In genomic region chr3:144034715-144035114, GRCh38 we compare ENCODE assay signal across 21 cellular contexts.
"Had no signal": no experiment of that assay in that cellular context is flagged by ENCODE, and none has a peak within 500 bp of the region (broad histone marks: within the 10 kb centered on the region; RNA-seq: fewer than 3 reads in every experiment).

No MANE protein-coding gene starts in this region.

- DNase-seq: Karpas-422; KG1; MG63; NCI-H1092; NCI-H1105 treated with DMSO at 0.1 percent for 48 hours; NCI-H1417 treated with DMSO at 0.1 percent for 48 hours; NCI-H146; NCI-H1694 treated with DMSO at 0.1 percent for 48 hours; NCI-H1930; NCI-H2081; NCI-H2107; NCI-H2227 treated with DMSO at 0.1 percent for 48 hours; NCI-H524; NCI-H526 treated with DMSO at 0.1 percent for 48 hours; NCI-H748 treated with DMSO at 0.1 percent for 48 hours; NK-92 treated with Interleukin-12 subunit alpha and Interleukin-12 subunit beta, amount 100 ng/mL, for 24 hours; PC-3; SHP77 had no signal

- H3K27me3 ChIP-seq: MG63 had no signal

- H3K4me3 ChIP-seq: MG63 had no signal

- H3K9me3 ChIP-seq: MG63 had no signal

- H3K36me3 ChIP-seq: MG63 had no signal

- ATAC-seq: Panc1, PC-3, SK-N-SH treated with all-trans-retinoic acid at 6 μM for 48 hours had no signal

- H3K27ac ChIP-seq: RWPE1 had no signal
